In genomic region chr10:110918269-110918632, GRCh38 we compare ENCODE assay signal across 8 cellular contexts. TPM values are rescaled to one million over a fixed set of nuclear protein-coding genes. Genes with fewer than 3 reads are reported as not detected.
DNase-seq lines count a peak whose midpoint lies in the region; TF ChIP-seq lines count a peak whose summit lies in the region.

No MANE protein-coding gene starts in this region.

- peak overlapping the region; percentile 86 for H3K4me2 ChIP-seq in neural cell (ENCODE audit: low read length)

- peaks cover 45% of the 10 kb centered on the region for H3K79me2 ChIP-seq in neural cell (replicated peaks; ENCODE audit: insufficient read depth, low read length)

- H3F3A ChIP-seq in neural cell (ENCODE audit: insufficient read depth, low read length, poor library complexity, severe bottlenecking) = no peaks in the 10 kb centered on the region

- H3K27ac ChIP-seq in neural cell (ENCODE audit: low read length) (peak overlapping the region; percentile 94), tibial nerve (peak overlapping the region; percentile 96 to 100 (median 98))

- H2AFZ ChIP-seq in neural cell (ENCODE audit: low read depth, low read length) = peak overlapping the region; percentile 84

- H3K9me2 ChIP-seq in neural cell (ENCODE audit: insufficient read depth, low read length) = no peaks in the 10 kb centered on the region

- H3K27me3 ChIP-seq in neural cell (ENCODE audit: insufficient read depth, low read depth, low read length) = no peaks in the 10 kb centered on the region
- H3K27me3 ChIP-seq in tibial nerve = no peaks in the 10 kb centered on the region

- 0 to 1% methylated on average over 13 of the region's 13 CpGs for WGBS in tibial nerve, 2 donors

- TF ChIP-seq POLR2A in tibial nerve (IDR thresholded peaks at IDR 0.05) = peak in 1 of 2 donors; percentile 27

- H4K20me1 ChIP-seq in neural cell (ENCODE audit: insufficient read depth) = no peaks in the 10 kb centered on the region

- H3K4me1 ChIP-seq in tibial nerve = peaks cover 5 to 38% (median 22%) of the 10 kb centered on the region in 4 donors

- TF ChIP-seq CTCF in fibroblast of pulmonary artery (IDR thresholded peaks at IDR 0.05; ENCODE audit: low read length, missing control alignments) (no peak), neural cell (IDR thresholded peaks at IDR 0.05; ENCODE audit: poor library complexity, severe bottlenecking) (no peak), tibial nerve (IDR thresholded peaks at IDR 0.05) (no peak)

- H3K9me3 ChIP-seq in neural cell (ENCODE audit: low read length) = no peaks in the 10 kb centered on the region
- no peaks in the 10 kb centered on the region for H3K9me3 ChIP-seq in tibial nerve

- H3K9ac ChIP-seq in neural cell (ENCODE audit: low read length) = peak overlapping the region; percentile 87

- H3K4me3 ChIP-seq in GM08714 (ENCODE audit: low read length) = peak overlapping the region; percentile 87
- H3K4me3 ChIP-seq in fibroblast of pulmonary artery (replicated peaks; ENCODE audit: low read depth, low read length) = peak overlapping the region; percentile 92
- peak overlapping the region; percentile 89 for H3K4me3 ChIP-seq in neural cell (ENCODE audit: low read length)
- peak overlapping the region; percentile 49 to 97 (median 90) for H3K4me3 ChIP-seq in tibial nerve

- H3K36me3 ChIP-seq in neural cell (ENCODE audit: insufficient read depth, low read length) (no peaks in the 10 kb centered on the region), tibial nerve (no peaks in the 10 kb centered on the region)

- no peak for TF ChIP-seq RAD21 in neural cell (conservative IDR thresholded peaks at IDR 0.05)

- TF ChIP-seq EP300 in neural cell (conservative IDR thresholded peaks at IDR 0.05; ENCODE audit: poor library complexity, severe bottlenecking) = no peak
- TF ChIP-seq EP300 in tibial nerve (IDR thresholded peaks at IDR 0.05) = peak in 1 of 2 donors; percentile 52

- DNase-seq in NCI-H146 (lab: John Stamatoyannopoulos, UW) (peak; percentile 90), fibroblast of pulmonary artery (ENCODE audit: low read depth) (peak; percentile 97), tibial nerve (ENCODE audit: low spot score in 2 of 2) (peak; percentile 87 to 90), NCI-H1417 treated with DMSO at 0.1 percent for 48 hours (lab: John Stamatoyannopoulos, UW) (no peak), NCI-H2081 (lab: John Stamatoyannopoulos, UW) (no peak)
- peak; percentile 55 for DNase-seq in activated CD8-positive, alpha-beta memory T cell treated with anti-CD3 and anti-CD28 coated beads, Interleukin-2, amount 50 U/mL, for 1 hour (ENCODE audit: extremely low read depth)

TF ChIP-seq in neural cell, 6 proteins besides CTCF, POLR2A, EP300 and RAD21:
- no peak for TF ChIP-seq POLR2AphosphoS5 (IDR thresholded peaks at IDR 0.05)
- TF ChIP-seq REST (IDR thresholded peaks at IDR 0.05; ENCODE audit: borderline replicate concordance) = no peak
- TF ChIP-seq EZH2 (IDR thresholded peaks at IDR 0.05; ENCODE audit: borderline replicate concordance, insufficient read depth, low read length, poor library complexity, severe bottlenecking) = no peak
- no peak for TF ChIP-seq SMC3 (conservative IDR thresholded peaks at IDR 0.05; ENCODE audit: poor library complexity)
- TF ChIP-seq TAF1 (IDR thresholded peaks at IDR 0.05; ENCODE audit: low read depth) = no peak
- TF ChIP-seq MXI1 (conservative IDR thresholded peaks at IDR 0.05; ENCODE audit: poor library complexity, severe bottlenecking) = no peak

RNA-seq across cellular contexts. Expression of gene BBIP1, which starts 0.7 kb away (rescaled TPM):
- 73.3 and 74.5 TPM in 2 replicates for polyA plus RNA-seq in neural cell
- polyA minus RNA-seq in neural cell = 66.1 and 70.1 TPM in 2 replicates
- total RNA-seq in tibial nerve = 10 to 100 TPM; 25.2 to 37.0 (median 33.9) TPM

RNA-seq across cellular contexts. Expression of gene SHOC2, which starts 1.2 kb away (rescaled TPM):
- 38.2 and 46.0 TPM in 2 replicates for polyA plus RNA-seq in neural cell
- polyA minus RNA-seq in neural cell = 163 and 187 TPM in 2 replicates
- total RNA-seq in tibial nerve = 10 to 100 TPM; 49.2 to 50.9 (median 50.5) TPM

RNA-seq across cellular contexts. Expression of gene PDCD4, which starts 46.5 kb away (rescaled TPM):
- polyA plus RNA-seq in neural cell = 53.1 and 83.5 TPM in 2 replicates
- polyA minus RNA-seq in neural cell = 62.6 and 84.4 TPM in 2 replicates
- total RNA-seq in tibial nerve = 100 to 1,000 TPM in 1 of 4 donors, 10 to 100 TPM in 3; 68.6 to 109 (median 82.7) TPM

Comparison
In these comparisons a context has a peak if more than half of its experiments do, and no peak if none do; other contexts are left out.
1. DNase-seq: peak in NCI-H146 (single experiment), activated CD8-positive, alpha-beta memory T cell treated with anti-CD3 and anti-CD28 coated beads, Interleukin-2, amount 50 U/mL, for 1 hour (single experiment), fibroblast of pulmonary artery (single experiment) and tibial nerve (2 of 2); none in NCI-H1417 treated with DMSO at 0.1 percent for 48 hours (single experiment) and NCI-H2081 (0 of 2).
2. Peak in every context shown above with its lines, with median percentiles within 50 percentile points of each other: H3K4me3 ChIP-seq.